Comparison of ENCODE assay signal across 12 cellular contexts in genomic region chr5:157198277-157199058, GRCh38. TPM values are rescaled to one million over a fixed set of nuclear protein-coding genes. Genes with fewer than 3 reads are reported as not detected.
A peak's percentile ranks its signal among the peaks of the same experiment; 100 is the strongest.
DNase-seq lines count a peak whose midpoint lies in the region; ATAC-seq and TF ChIP-seq lines count a peak whose summit lies in the region.
"Had no signal": no experiment of that assay in that cellular context is flagged by ENCODE, and none has a peak within 500 bp of the region (broad histone marks: within the 10 kb centered on the region; RNA-seq: fewer than 3 reads in every experiment).

No MANE protein-coding gene starts in this region.

- H3K4me1 ChIP-seq in Peyer's patch: no peaks in the 10 kb centered on the region

- H3K9me3 ChIP-seq in CD4-positive, alpha-beta T cell (ENCODE audit: control insufficient read depth, low read length): no peaks in the 10 kb centered on the region
- H3K9me3 ChIP-seq in Peyer's patch: no peaks in the 10 kb centered on the region

- TF ChIP-seq POLR2A in Peyer's patch (IDR thresholded peaks at IDR 0.05): no peak

- no peak overlapping the region for H3K4me3 ChIP-seq in Peyer's patch

- peak overlapping the region; percentile 79 for H3K27ac ChIP-seq in CD4-positive, alpha-beta T cell (ENCODE audit: low read depth, low read length)
- H3K27ac ChIP-seq in Peyer's patch: peak overlapping the region in 1 of 4 donors; percentile 39

- H3K9me3 Mint-ChIP-seq in CD4-positive, alpha-beta T cell: no peaks in the 10 kb centered on the region
- H3K9me3 Mint-ChIP-seq in natural killer cell treated with Interleukin-12 subunit alpha and Interleukin-12 subunit beta and Interleukin-15 and Interleukin-18, amount 100 ng/mL, for 72 hours: no peaks in the 10 kb centered on the region
- no peaks in the 10 kb centered on the region for H3K9me3 Mint-ChIP-seq in mesothelial cell of epicardium

- POLR2A ChIA-PET in CD4-positive, alpha-beta T cell (lab: Charles Lee): interaction anchor here (1.2 to 12.6 kb wide), 7 partner anchors 8 to 105 kb away, joined by 4 to 193 read pairs (median 10); partner anchors contain the start of genes ITK and MED7

- DNase-seq in CD4-positive, alpha-beta T cell: peak in 9 of 10 experiments; percentile 31 to 65 (median 48)
- DNase-seq in Peyer's patch (peak in 2 of 3 donors; percentile 44 to 66), activated T-helper 1 cell treated with Interleukin-2 at 50 U/mL for 16 hours (ENCODE audit: low read depth) (peak; percentile 39), mesothelial cell of epicardium (ENCODE audit: low spot score in 2 of 2, unreplicated experiment in 2 of 2) (no peak), iPS-NIHi11 (ENCODE audit: low spot score) (no peak), putamen (ENCODE audit: low spot score) (no peak)
- DNase-seq in natural killer cell treated with Interleukin-12 subunit alpha and Interleukin-12 subunit beta and Interleukin-15 and Interleukin-18, amount 100 ng/mL, for 72 hours (ENCODE audit: low spot score): peak; percentile 87
- DNase-seq: NCI-H524 treated with DMSO at 0.1 percent for 48 hours had no signal

- CTCF ChIA-PET in CD4-positive, alpha-beta T cell (lab: Charles Lee): interaction anchor here (0.9 to 1.9 kb wide), 3 partner anchors 9 to 49 kb away, joined by 3 to 7 read pairs (median 5); no protein-coding TSS in a partner anchor

- no peak for TF ChIP-seq CTCF in CD4-positive, alpha-beta T cell (IDR thresholded peaks at IDR 0.05)
- no peak for TF ChIP-seq CTCF in Peyer's patch (IDR thresholded peaks at IDR 0.05)
- no peak for TF ChIP-seq CTCF in mesothelial cell of epicardium (IDR thresholded peaks at IDR 0.05; ENCODE audit: unreplicated experiment)

- no peaks in the 10 kb centered on the region for H3K27me3 Mint-ChIP-seq in CD4-positive, alpha-beta T cell
- no peaks in the 10 kb centered on the region for H3K27me3 Mint-ChIP-seq in natural killer cell treated with Interleukin-12 subunit alpha and Interleukin-12 subunit beta and Interleukin-15 and Interleukin-18, amount 100 ng/mL, for 72 hours
- H3K27me3 Mint-ChIP-seq in mesothelial cell of epicardium (ENCODE audit: low read depth): peaks cover 36% of the 10 kb centered on the region

- intact Hi-C loops in CD4-positive, alpha-beta T cell (cut with DNase I, micrococcal nuclease): loop anchor here in 1 of 2 experiments (5.0 kb wide), 1 partner anchor 41 kb away; no protein-coding TSS in a partner anchor

- peak overlapping the region; percentile 96 for H3K27ac Mint-ChIP-seq in CD4-positive, alpha-beta T cell
- peak overlapping the region; percentile 89 to 92 for H3K27ac Mint-ChIP-seq in natural killer cell treated with Interleukin-12 subunit alpha and Interleukin-12 subunit beta and Interleukin-15 and Interleukin-18, amount 100 ng/mL, for 72 hours
- no peak overlapping the region for H3K27ac Mint-ChIP-seq in mesothelial cell of epicardium

- peaks cover 99% of the 10 kb centered on the region for H3K4me1 Mint-ChIP-seq in CD4-positive, alpha-beta T cell (ENCODE audit: low read depth)
- H3K4me1 Mint-ChIP-seq in natural killer cell treated with Interleukin-12 subunit alpha and Interleukin-12 subunit beta and Interleukin-15 and Interleukin-18, amount 100 ng/mL, for 72 hours (ENCODE audit: low read depth in 2 of 2): peaks cover 68 to 78% of the 10 kb centered on the region in 2 donors
- H3K4me1 Mint-ChIP-seq in mesothelial cell of epicardium: no peaks in the 10 kb centered on the region

- peak; percentile 39 for ATAC-seq in CD4-positive, alpha-beta T cell (ENCODE audit: poor library complexity)
- peak; percentile 86 for ATAC-seq in natural killer cell treated with Interleukin-12 subunit alpha and Interleukin-12 subunit beta and Interleukin-15 and Interleukin-18, amount 100 ng/mL, for 72 hours
- no peak for ATAC-seq in HG03039 (IDR thresholded peaks at IDR 0.05; ENCODE audit: unreplicated experiment)

- H3K36me3 ChIP-seq in Peyer's patch: no peaks in the 10 kb centered on the region

- H3K27me3 ChIP-seq in CD4-positive, alpha-beta T cell (ENCODE audit: control insufficient read depth, insufficient read depth, low read length): no peaks in the 10 kb centered on the region
- H3K27me3 ChIP-seq in Peyer's patch: no peaks in the 10 kb centered on the region

- peaks cover 94% of the 10 kb centered on the region for H3K36me3 Mint-ChIP-seq in CD4-positive, alpha-beta T cell (ENCODE audit: low read depth)
- H3K36me3 Mint-ChIP-seq in natural killer cell treated with Interleukin-12 subunit alpha and Interleukin-12 subunit beta and Interleukin-15 and Interleukin-18, amount 100 ng/mL, for 72 hours: peaks cover 33% of the 10 kb centered on the region
- H3K36me3 Mint-ChIP-seq in mesothelial cell of epicardium: no peaks in the 10 kb centered on the region

- peak overlapping the region; percentile 49 for H3K4me3 Mint-ChIP-seq in CD4-positive, alpha-beta T cell
- peak overlapping the region; percentile 87 for H3K4me3 Mint-ChIP-seq in natural killer cell treated with Interleukin-12 subunit alpha and Interleukin-12 subunit beta and Interleukin-15 and Interleukin-18, amount 100 ng/mL, for 72 hours
- H3K4me3 Mint-ChIP-seq in mesothelial cell of epicardium: no peak overlapping the region

RNA-seq across cellular contexts. Expression of gene ITK, which starts 17.8 kb away (rescaled TPM):
- 100 to 1,000 TPM; 289 to 292 TPM for total RNA-seq in CD4-positive, alpha-beta T cell
- total RNA-seq in Peyer's patch (10 to 100 TPM in 1 of 4 donors, 1 to 10 TPM in 3; 6.7 to 16.5 (median 6.9) TPM), mesothelial cell of epicardium (0.09 TPM in 1 of 3 replicates, not detected in the others)
- total RNA-seq in natural killer cell treated with Interleukin-12 subunit alpha and Interleukin-12 subunit beta and Interleukin-15 and Interleukin-18, amount 100 ng/mL, for 72 hours: 100 to 1,000 TPM; 153 to 225 TPM
- total RNA-seq: H1 had no signal

RNA-seq across cellular contexts. Expression of gene GARIN3, which starts 32.4 kb away (rescaled TPM):
- total RNA-seq in CD4-positive, alpha-beta T cell: not detected
- total RNA-seq in Peyer's patch: not detected
- total RNA-seq in natural killer cell treated with Interleukin-12 subunit alpha and Interleukin-12 subunit beta and Interleukin-15 and Interleukin-18, amount 100 ng/mL, for 72 hours: not detected
- total RNA-seq in mesothelial cell of epicardium: not detected in 3 replicates
- total RNA-seq: cardiac septum, H1, renal cortical epithelial cell had no signal

RNA-seq across cellular contexts. Expression of gene MED7, which starts 55.8 kb away (rescaled TPM):
- total RNA-seq in CD4-positive, alpha-beta T cell: 1 to 10 TPM; 7.0 to 8.7 TPM
- total RNA-seq in Peyer's patch (10 to 100 TPM in 1 of 4 donors, 1 to 10 TPM in 3; 6.7 to 12.4 (median 7.3) TPM), mesothelial cell of epicardium (9.8 to 11.1 TPM (median 11.1 TPM) in 3 replicates)
- total RNA-seq in natural killer cell treated with Interleukin-12 subunit alpha and Interleukin-12 subunit beta and Interleukin-15 and Interleukin-18, amount 100 ng/mL, for 72 hours: 10 to 100 TPM; 14.8 to 16.6 TPM

Comparison
In these comparisons a context has a peak if more than half of its experiments do, and no peak if none do; other contexts are left out.
1. DNase-seq: peak in CD4-positive, alpha-beta T cell (9 of 10), Peyer's patch (2 of 3), activated T-helper 1 cell treated with Interleukin-2 at 50 U/mL for 16 hours (single experiment) and natural killer cell treated with Interleukin-12 subunit alpha and Interleukin-12 subunit beta and Interleukin-15 and Interleukin-18, amount 100 ng/mL, for 72 hours (single experiment); none in mesothelial cell of epicardium (0 of 2), iPS-NIHi11 (single experiment) and putamen (single experiment).
2. RNA of gene ITK, which starts 17.8 kb away (total RNA-seq): 289 to 292 TPM in CD4-positive, alpha-beta T cell and 153 to 225 TPM in natural killer cell treated with Interleukin-12 subunit alpha and Interleukin-12 subunit beta and Interleukin-15 and Interleukin-18, amount 100 ng/mL, for 72 hours; 6.7 to 16.5 TPM in Peyer's patch and 0.09 TPM in mesothelial cell of epicardium; every median in the first group is over 4 times any median in the second.